Comparison of ENCODE assay signal across 8 cellular contexts in the genomic region with DNA sequence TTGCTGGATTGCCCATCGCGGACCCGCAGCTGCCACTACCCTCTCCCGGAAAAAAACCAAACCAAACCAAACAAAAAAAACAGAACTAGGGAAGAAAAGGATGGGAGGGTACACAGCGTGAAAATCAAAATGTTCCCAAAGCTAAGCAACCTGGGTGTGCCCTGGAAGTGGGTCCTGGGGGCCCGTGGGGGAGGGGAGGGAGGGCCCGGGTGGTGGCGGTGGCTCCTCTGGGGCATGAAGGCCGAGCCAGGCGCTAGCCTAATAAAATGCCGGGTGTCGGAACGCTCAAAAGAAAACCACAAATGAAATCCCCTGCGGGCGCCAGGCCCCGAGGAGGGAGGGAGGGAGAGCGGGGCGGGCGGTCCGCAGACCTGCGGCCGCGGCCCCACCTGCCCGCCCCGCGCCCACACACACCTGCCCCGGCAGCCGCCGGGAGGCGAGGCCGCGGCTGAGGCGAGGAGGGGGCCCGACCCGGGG. TPM values are rescaled to one million over a fixed set of nuclear protein-coding genes. Genes with fewer than 3 reads are reported as not detected.
DNase-seq lines count a peak whose midpoint lies in the region; ATAC-seq and TF ChIP-seq lines count a peak whose summit lies in the region.

No MANE protein-coding gene starts in this region.

- peaks cover 0 to 25% (median 12%) of the 10 kb centered on the region in 12 donors for H3K4me1 ChIP-seq in heart left ventricle
- peaks cover 14% of the 10 kb centered on the region for H3K4me1 ChIP-seq in psoas muscle

- peak overlapping the region; percentile 72 to 100 (median 94) for H3K4me3 ChIP-seq in heart left ventricle
- peak overlapping the region; percentile 87 for H3K4me3 ChIP-seq in psoas muscle

- H3K27ac Mint-ChIP-seq in activated naive CD4-positive, alpha-beta T cell treated with anti-CD3 and anti-CD28 coated beads for 36 hours: peak overlapping the region; percentile 80

- 0 to 33% (median 1%) methylated on average over 25 to 35 of the region's 35 CpGs for WGBS in heart left ventricle, 4 donors
- 0 to 46% (median 1%) methylated on average over 12 to 35 of the region's 35 CpGs for WGBS in psoas muscle, 3 donors

- no peaks in the 10 kb centered on the region for H3K36me3 Mint-ChIP-seq in activated naive CD4-positive, alpha-beta T cell treated with anti-CD3 and anti-CD28 coated beads for 36 hours (ENCODE audit: low read depth)

- H3K9me3 ChIP-seq in heart left ventricle (no peaks in the 10 kb centered on the region), psoas muscle (no peaks in the 10 kb centered on the region)

- TF ChIP-seq CTCF in heart left ventricle (IDR thresholded peaks at IDR 0.05) (no peak), psoas muscle (IDR thresholded peaks at IDR 0.05) (no peak)

- DNase-seq in DMS 273 (lab: John Stamatoyannopoulos, UW; ENCODE audit: unreplicated experiment): peak; percentile 57
- DNase-seq in DMS 273 treated with DMSO at 0.1 percent for 48 hours (lab: John Stamatoyannopoulos, UW): no peak
- peak; percentile 31 for DNase-seq in NCI-H1105 (lab: John Stamatoyannopoulos, UW)
- peak; percentile 41 for DNase-seq in activated naive CD4-positive, alpha-beta T cell treated with anti-CD3 and anti-CD28 coated beads for 36 hours
- DNase-seq in heart left ventricle: peak in 1 of 5 donors; percentile 25
- peak; percentile 18 to 56 for DNase-seq in psoas muscle
- no peak for DNase-seq in COLO829 (ENCODE audit: low spot score)

- H3K27me3 ChIP-seq in heart left ventricle: no peaks in the 10 kb centered on the region
- H3K27me3 ChIP-seq in psoas muscle (ENCODE audit: insufficient read depth in 3 of 3, low read length in 2 of 3): no peaks in the 10 kb centered on the region

- ATAC-seq in HG02623 (IDR thresholded peaks at IDR 0.05; ENCODE audit: unreplicated experiment) (peak; percentile 35), heart left ventricle (peak in 2 of 4 donors; percentile 21 to 31), psoas muscle (peak; percentile 20 to 63 (median 32))

- H3K4me3 Mint-ChIP-seq in activated naive CD4-positive, alpha-beta T cell treated with anti-CD3 and anti-CD28 coated beads for 36 hours: peak overlapping the region; percentile 96

- peaks cover 19% of the 10 kb centered on the region for H3K4me1 Mint-ChIP-seq in activated naive CD4-positive, alpha-beta T cell treated with anti-CD3 and anti-CD28 coated beads for 36 hours (ENCODE audit: low read depth)

- no peaks in the 10 kb centered on the region for H3K27me3 Mint-ChIP-seq in activated naive CD4-positive, alpha-beta T cell treated with anti-CD3 and anti-CD28 coated beads for 36 hours (ENCODE audit: low read depth)

- no peaks in the 10 kb centered on the region for H3K9me3 Mint-ChIP-seq in activated naive CD4-positive, alpha-beta T cell treated with anti-CD3 and anti-CD28 coated beads for 36 hours

- no peak for TF ChIP-seq POLR2A in heart left ventricle (IDR thresholded peaks at IDR 0.05)

- CTCF ChIA-PET in activated naive CD4-positive, alpha-beta T cell treated with anti-CD3 and anti-CD28 coated beads for 36 hours (lab: Charles Lee): no interaction called here

- intact Hi-C loops in activated naive CD4-positive, alpha-beta T cell treated with anti-CD3 and anti-CD28 coated beads for 36 hours (cut with micrococcal nuclease): loop anchor here (10.0 kb wide), 1 partner anchor 307 kb away; no protein-coding TSS in a partner anchor
- intact Hi-C loops in heart left ventricle (cut with DNase I) (loop anchor here in 9 of 10 donors (5.0 to 10.0 kb wide), 7 partner anchors 87 to 437 kb away; no protein-coding TSS in a partner anchor), psoas muscle (cut with DNase I) (loop anchor here (5.0 to 10.0 kb wide), 2 partner anchors 99 to 437 kb away; no protein-coding TSS in a partner anchor)

- H3K36me3 ChIP-seq in heart left ventricle (no peaks in the 10 kb centered on the region), psoas muscle (ENCODE audit: insufficient read depth in 1 of 2, low read depth in 1 of 2) (no peaks in the 10 kb centered on the region)

- H3K27ac ChIP-seq in heart left ventricle (peak overlapping the region; percentile 37 to 94 (median 86)), psoas muscle (peak overlapping the region; percentile 92)

RNA-seq across cellular contexts. Expression of gene HECTD4, which starts 0.8 kb away (rescaled TPM):
- total RNA-seq in activated naive CD4-positive, alpha-beta T cell treated with anti-CD3 and anti-CD28 coated beads for 36 hours: 10 to 100 TPM; 17.6 to 19.2 TPM
- total RNA-seq in heart left ventricle (10 to 100 TPM; 16.2 to 30.7 (median 23.9) TPM), psoas muscle (10 to 100 TPM; 14.6 to 22.8 (median 18.4) TPM)
- polyA plus RNA-seq in heart left ventricle (10 to 100 TPM in 1 of 2 donors, 1 to 10 TPM in 1; 6.3 to 14.7 TPM), psoas muscle (10 to 100 TPM in 1 of 3 donors, 1 to 10 TPM in 2; 2.1 to 12.0 (median 5.0) TPM)

RNA-seq across cellular contexts. Expression of gene RPL6, which starts 27.9 kb away (rescaled TPM):
- total RNA-seq in activated naive CD4-positive, alpha-beta T cell treated with anti-CD3 and anti-CD28 coated beads for 36 hours: 1,000 to 10,000 TPM; 2,358 to 2,432 TPM
- 100 to 1,000 TPM; 572 to 886 (median 746) TPM for total RNA-seq in heart left ventricle
- 1,000 to 10,000 TPM; 1,054 to 1,760 TPM for polyA plus RNA-seq in heart left ventricle
- 100 to 1,000 TPM; 743 to 889 (median 828) TPM for total RNA-seq in psoas muscle
- 1,000 to 10,000 TPM; 1,575 to 1,983 (median 1,717) TPM for polyA plus RNA-seq in psoas muscle

RNA-seq across cellular contexts. Expression of gene PTPN11, which starts 37.3 kb away (rescaled TPM):
- 100 to 1,000 TPM; 137 to 141 TPM for total RNA-seq in activated naive CD4-positive, alpha-beta T cell treated with anti-CD3 and anti-CD28 coated beads for 36 hours
- total RNA-seq in heart left ventricle (100 to 1,000 TPM; 102 to 197 (median 136) TPM), psoas muscle (100 to 1,000 TPM; 172 to 192 (median 185) TPM)
- polyA plus RNA-seq in heart left ventricle (10 to 100 TPM; 35.9 to 60.3 TPM), psoas muscle (100 to 1,000 TPM in 1 of 3 donors, 10 to 100 TPM in 2; 43.8 to 138 (median 46.2) TPM)

Comparison
In these comparisons a context has a peak if more than half of its experiments do, and no peak if none do; other contexts are left out.
1. DNase-seq: peak in DMS 273 (single experiment), NCI-H1105 (single experiment), activated naive CD4-positive, alpha-beta T cell treated with anti-CD3 and anti-CD28 coated beads for 36 hours (single experiment) and psoas muscle (2 of 2); none in DMS 273 treated with DMSO at 0.1 percent for 48 hours (single experiment) and COLO829 (single experiment).